Comparison of ENCODE assay signal across 1 cellular context in genomic region chr3:33218446-33219174, GRCh38.
TF ChIP-seq lines count a peak whose summit lies in the region.

TSS of gene SUSD5 (minus strand) at chr3:33218810. CDS start at chr3:33218797, 13 bp downstream.

TF ChIP-seq in HEK293, 187 proteins besides CTCF, POLR2A, EP300 and RAD21 (continued from another document):
- TF ChIP-seq ZNF155 (tag by site-specific recombination; IDR thresholded peaks at IDR 0.05) (no peak), ZBTB26 (tag by site-specific recombination; optimal IDR thresholded peaks at IDR 0.05) (peak; percentile 93), SP3 (tag by site-specific recombination; IDR thresholded peaks at IDR 0.05) (peak; percentile 56; the same call in 1 of the 2 replicates), EGR2 (tag by site-specific recombination; IDR thresholded peaks at IDR 0.05; ENCODE audit: low read depth) (peak; percentile 4; the same call in 1 of the 2 replicates), ZNF449 (tag by site-specific recombination; IDR thresholded peaks at IDR 0.05) (0 out of 2 replicates have a peak, but pooled peaks have one; percentile 31), ZNF211 (tag by site-specific recombination; IDR thresholded peaks at IDR 0.05; ENCODE audit: low read depth) (no peak), ZBTB8A (tag by site-specific recombination; IDR thresholded peaks at IDR 0.05) (peak; percentile 92), GLIS2 (tag by site-specific recombination; IDR thresholded peaks at IDR 0.05) (peak; percentile 81; the same call in 1 of the 2 replicates), ZBTB17 (tag by site-specific recombination; IDR thresholded peaks at IDR 0.05) (peak; percentile 99), KLF1 (tag by site-specific recombination; IDR thresholded peaks at IDR 0.05) (0 out of 2 replicates have a peak, but pooled peaks have one; percentile 6), ZNF394 (tag by site-specific recombination; IDR thresholded peaks at IDR 0.05; ENCODE audit: borderline replicate concordance) (peak; percentile 49; the same call in 1 of the 2 replicates), ZNF544 (tag by site-specific recombination; IDR thresholded peaks at IDR 0.05) (no peak), ZBTB20 (tag by site-specific recombination; IDR thresholded peaks at IDR 0.05) (peak; percentile 76), ZNF335 (tag by site-specific recombination; conservative IDR thresholded peaks at IDR 0.05) (peak; percentile 97), ZIC2 (tag by site-specific recombination; IDR thresholded peaks at IDR 0.05) (peak; percentile 34), GLIS1 (tag by site-specific recombination; IDR thresholded peaks at IDR 0.05) (peak; percentile 56), GFI1B (tag by site-specific recombination; IDR thresholded peaks at IDR 0.05) (no peak), PATZ1 (tag by site-specific recombination; IDR thresholded peaks at IDR 0.05) (peak; percentile 73), ZNF223 (tag by site-specific recombination; IDR thresholded peaks at IDR 0.05) (peak; percentile 86), ZNF311 (tag by site-specific recombination; IDR thresholded peaks at IDR 0.05; ENCODE audit: borderline replicate concordance) (no peak), SP2 (tag by site-specific recombination; IDR thresholded peaks at IDR 0.05) (peak; percentile 54), ZNF837 (tag by site-specific recombination; IDR thresholded peaks at IDR 0.05) (no peak), ZNF514 (tag by site-specific recombination; IDR thresholded peaks at IDR 0.05) (no peak), ZEB2 (tag by site-specific recombination; IDR thresholded peaks at IDR 0.05) (0 out of 2 replicates have a peak, but pooled peaks have one; percentile 29), KLF16 (tag by site-specific recombination; IDR thresholded peaks at IDR 0.05) (no peak; the same call in 1 of the 2 replicates), ZBTB11 (tag by site-specific recombination; conservative IDR thresholded peaks at IDR 0.05; ENCODE audit: low read depth) (0 out of 2 replicates have a peak, but pooled peaks have one; percentile 11), ZFHX2 (tag by site-specific recombination; conservative IDR thresholded peaks at IDR 0.05) (0 out of 2 replicates have a peak, but pooled peaks have one; percentile 13), ZNF785 (tag by site-specific recombination; IDR thresholded peaks at IDR 0.05) (0 out of 2 replicates have a peak, but pooled peaks have one; percentile 9), ZXDB (tag by site-specific recombination; IDR thresholded peaks at IDR 0.05) (peak; percentile 70), SETDB1 (IDR thresholded peaks at IDR 0.05; ENCODE audit: insufficient read length, low read length) (no peak), HIC1 (tag by site-specific recombination; IDR thresholded peaks at IDR 0.05) (peak; percentile 61; the same call in 1 of the 2 replicates)
